In the genomic region with DNA sequence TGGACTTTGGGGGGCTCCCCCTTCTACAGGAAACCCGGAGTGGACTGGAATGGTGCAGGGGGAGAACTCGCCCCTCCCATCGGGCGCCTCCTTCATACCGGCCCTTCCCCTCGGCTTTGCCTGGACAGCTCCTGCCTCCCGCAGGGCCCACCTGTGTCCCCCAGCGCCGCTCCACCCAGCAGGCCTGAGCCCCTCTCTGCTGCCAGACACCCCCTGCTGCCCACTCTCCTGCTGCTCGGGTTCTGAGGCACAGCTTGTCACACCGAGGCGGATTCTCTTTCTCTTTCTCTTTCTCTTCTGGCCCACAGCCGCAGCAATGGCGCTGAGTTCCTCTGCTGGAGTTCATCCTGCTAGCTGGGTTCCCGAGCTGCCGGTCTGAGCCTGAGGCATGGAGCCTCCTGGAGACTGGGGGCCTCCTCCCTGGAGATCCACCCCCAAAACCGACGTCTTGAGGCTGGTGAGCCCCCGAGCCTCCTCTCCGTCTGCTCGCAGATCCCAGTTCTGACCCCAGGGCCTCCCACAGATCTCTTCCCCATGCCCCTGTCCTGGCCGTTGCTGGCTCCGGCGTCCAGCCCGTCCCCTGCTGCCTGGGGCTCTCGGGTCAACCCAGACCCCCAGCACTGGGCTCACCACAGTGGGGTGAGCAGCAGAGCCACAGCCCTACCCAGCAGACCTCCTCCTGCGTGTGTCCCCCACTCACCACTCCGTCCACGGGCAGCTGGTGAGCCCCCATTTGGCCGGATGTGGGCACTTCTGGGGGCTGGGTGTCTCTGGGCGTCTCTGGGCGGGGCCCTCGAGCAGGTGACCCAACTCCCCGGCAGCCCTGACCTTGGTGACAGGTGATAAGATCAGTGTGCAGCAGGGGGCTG, we compare ENCODE assay signal across 8 cellular contexts. TPM values are rescaled to one million over a fixed set of nuclear protein-coding genes. Genes with fewer than 3 reads are reported as not detected.
A peak's percentile ranks its signal among the peaks of the same experiment; 100 is the strongest.
DNase-seq lines count a peak whose midpoint lies in the region; ATAC-seq and TF ChIP-seq lines count a peak whose summit lies in the region.

A gene (plus strand): TSS at position 95 of the 869 bp plus-strand sequence. CDS start 294 bp downstream, at position 389.

- H3K9ac ChIP-seq in PC-3 (ENCODE audit: low read length) = peak within 1 kb of the TSS; percentile 63

- H3K4me2 ChIP-seq in PC-3 (ENCODE audit: low read length) = peak within 1 kb of the TSS; percentile 97

- no peaks in the 10 kb centered on the region for H3K9me3 ChIP-seq in PC-3 (ENCODE audit: low read length)

- POLR2A ChIA-PET in GM10248 (lab: Yijun Ruan, JAX) (interaction anchor here (0.8 to 1.5 kb wide), 4 partner anchors 10 to 29 kb away, joined by 3 to 11 read pairs (median 4); no protein-coding TSS in a partner anchor), PC-3 (lab: Charles Lee; ENCODE audit: unreplicated experiment) (interaction anchor here (0.5 to 0.6 kb wide), 3 partner anchors 30 to 143 kb away, joined by 3 to 28 read pairs (median 11); a partner anchor contains a TSS)

- BruUV-seq in PC-3 (replicated peaks; lab: Mats Ljungman, UMichigan) = TSS peak; percentile 39

- no peak within 1 kb of the TSS for H3K27ac ChIP-seq in PC-3 (ENCODE audit: low read length)

- CTCF ChIA-PET in GM10248 (lab: Yijun Ruan, JAX) = interaction anchor here (0.9 to 2.0 kb wide), 8 partner anchors 8 to 141 kb away, joined by 3 to 10 read pairs (median 4); no protein-coding TSS in a partner anchor
- CTCF ChIA-PET in PC-3 (lab: Charles Lee) = interaction anchor here (0.6 to 1.1 kb wide), 2 partner anchors 97 to 362 kb away, joined by 3 to 5 read pairs; a partner anchor contains a TSS

- no peaks in the 10 kb centered on the region for H3K36me3 ChIP-seq in PC-3 (ENCODE audit: low read depth, low read length)

- DNase-seq in GM10248 (ENCODE audit: extremely low spot score) (peak; percentile 83), HFF-Myc (ENCODE audit: extremely low read depth, low read depth) (no peak), PC-3 (peak; percentile 51), germinal center (ENCODE audit: low spot score) (peak; percentile 80), retinal pigment epithelial cell (ENCODE audit: low read depth) (no peak), NCI-H1092 (lab: John Stamatoyannopoulos, UW) (no peak), NCI-H2107 treated with DMSO at 0.1 percent for 48 hours (lab: John Stamatoyannopoulos, UW; ENCODE audit: unreplicated experiment) (no peak)
- peak; percentile 56 for DNase-seq in activated T-helper 9 cell treated with anti-CD3 and anti-CD28 coated beads, Interleukin-2, amount 50 U/mL, for 16 hours (ENCODE audit: low read depth)

- H3K9me2 ChIP-seq in PC-3 (replicated peaks; ENCODE audit: low read length) = no peaks in the 10 kb centered on the region

- no peaks in the 10 kb centered on the region for H3K79me2 ChIP-seq in PC-3 (ENCODE audit: low read length)

- peak within 1 kb of the TSS; percentile 38 for H3K4me3 ChIP-seq in HFF-Myc (replicated peaks; ENCODE audit: low read depth, low read length)
- peak within 1 kb of the TSS; percentile 83 for H3K4me3 ChIP-seq in PC-3 (ENCODE audit: low read length)
- peak within 1 kb of the TSS; percentile 50 for H3K4me3 ChIP-seq in retinal pigment epithelial cell (ENCODE audit: low read length)

- intact Hi-C loops in PC-3 (cut with micrococcal nuclease) = no loop called here

- peaks cover 15% of the 10 kb centered on the region for H3K4me1 ChIP-seq in PC-3 (ENCODE audit: insufficient read depth, low read length)

- H3K27me3 ChIP-seq in PC-3 (ENCODE audit: low read length) = no peaks in the 10 kb centered on the region

- peak within 1 kb of the TSS; percentile 84 for H2AFZ ChIP-seq in PC-3 (ENCODE audit: low read length)

- H4K20me1 ChIP-seq in PC-3 (ENCODE audit: low read length) = no peaks in the 10 kb centered on the region

- H3F3A ChIP-seq in PC-3 (ENCODE audit: low read length, unreplicated experiment) = no peaks in the 10 kb centered on the region

- TF ChIP-seq CTCF in GM10248 (IDR thresholded peaks at IDR 0.05; ENCODE audit: control extremely low read depth, extremely low read depth, low read depth, missing control alignments) = no peak
- TF ChIP-seq CTCF in HFF-Myc (IDR thresholded peaks at IDR 0.05; ENCODE audit: low read depth, low read length, missing control alignments) = no peak
- TF ChIP-seq CTCF in PC-3 (conservative IDR thresholded peaks at IDR 0.05; ENCODE audit: low read depth, low read length) = no peak
- TF ChIP-seq CTCF in retinal pigment epithelial cell (conservative IDR thresholded peaks at IDR 0.05; ENCODE audit: low read depth, low read length) = peak; percentile 3

- ATAC-seq in PC-3 = peak; percentile 75

RNA-seq across cellular contexts. Expression of the gene that starts here (rescaled TPM):
- 21.1 and 25.5 TPM in 2 replicates for total RNA-seq in PC-3 (2014; rRNA removed)

Comparison
In these comparisons a context has a peak if more than half of its experiments do, and no peak if none do; other contexts are left out.
1. DNase-seq: peak in GM10248 (single experiment), PC-3 (single experiment), activated T-helper 9 cell treated with anti-CD3 and anti-CD28 coated beads, Interleukin-2, amount 50 U/mL, for 16 hours (single experiment) and germinal center (single experiment); none in HFF-Myc (single experiment), retinal pigment epithelial cell (single experiment), NCI-H1092 (single experiment) and NCI-H2107 treated with DMSO at 0.1 percent for 48 hours (single experiment).
2. Peak in every context shown above with its lines, with median percentiles within 50 percentile points of each other: H3K4me3 ChIP-seq.